In genomic region chr1:85323770-85324169, GRCh38 we compare ENCODE assay signal across 24 cellular contexts.
"Had no signal": no experiment of that assay in that cellular context is flagged by ENCODE, and none has a peak within 500 bp of the region (broad histone marks: within the 10 kb centered on the region; RNA-seq: fewer than 3 reads in every experiment).

No MANE protein-coding gene starts in this region.

- DNase-seq: dorsolateral prefrontal cortex; effector CD8-positive, alpha-beta T cell; foreskin melanocyte; head of caudate nucleus; kidney; left colon; lower lobe of right lung; midbrain; nucleus accumbens; pancreas; right cardiac atrium; small intestine; stimulated activated CD4-positive, alpha-beta T cell treated with anti-CD3 and anti-CD28 coated beads, Interleukin-12 subunit alpha, Interleukin-12 subunit beta, amount 100 ng/mL, for 4 hours; stimulated activated naive CD4-positive, alpha-beta T cell; stomach; substantia nigra; transverse colon had no signal

- H3K4me2 ChIP-seq: hepatocyte, neural progenitor cell had no signal

- H3K27ac Mint-ChIP-seq: memory B cell; natural killer cell treated with Interleukin-12 subunit alpha and Interleukin-12 subunit beta and Interleukin-15 and Interleukin-18, amount 100 ng/mL, for 72 hours; progenitor cell of endocrine pancreas had no signal

- H3K27me3 Mint-ChIP-seq: memory B cell, progenitor cell of endocrine pancreas had no signal

- H3K27ac ChIP-seq: coronary artery, dorsolateral prefrontal cortex, hepatocyte, lower lobe of right lung, neural progenitor cell, pancreas, stomach, thoracic aorta, transverse colon had no signal

- H3K36me3 Mint-ChIP-seq: natural killer cell treated with Interleukin-12 subunit alpha and Interleukin-12 subunit beta and Interleukin-15 and Interleukin-18, amount 100 ng/mL, for 72 hours had no signal

- H2AFZ ChIP-seq: hepatocyte, neural progenitor cell had no signal

- H3K9me3 Mint-ChIP-seq: memory B cell; natural killer cell treated with Interleukin-12 subunit alpha and Interleukin-12 subunit beta and Interleukin-15 and Interleukin-18, amount 100 ng/mL, for 72 hours; neural progenitor cell had no signal

- H3K27me3 ChIP-seq: dorsolateral prefrontal cortex, hepatocyte, neural progenitor cell, pancreas, stomach, transverse colon had no signal

- H3K36me3 ChIP-seq: lower lobe of right lung, neural progenitor cell, thoracic aorta, transverse colon had no signal

- H3K9ac ChIP-seq: neural progenitor cell had no signal

- H3K4me3 Mint-ChIP-seq: memory B cell; natural killer cell treated with Interleukin-12 subunit alpha and Interleukin-12 subunit beta and Interleukin-15 and Interleukin-18, amount 100 ng/mL, for 72 hours; neural progenitor cell had no signal

- H3K79me2 ChIP-seq: hepatocyte had no signal

- H3K4me3 ChIP-seq: coronary artery, dorsolateral prefrontal cortex, hepatocyte, lower lobe of right lung, neural progenitor cell, pancreas, stomach, thoracic aorta, transverse colon had no signal

- H3K9me3 ChIP-seq: lower lobe of right lung, pancreas, stomach, thoracic aorta, transverse colon had no signal

- H3K4me1 ChIP-seq: neural progenitor cell had no signal
